ENCODE assay signal across 8 cellular contexts in the genomic region with DNA sequence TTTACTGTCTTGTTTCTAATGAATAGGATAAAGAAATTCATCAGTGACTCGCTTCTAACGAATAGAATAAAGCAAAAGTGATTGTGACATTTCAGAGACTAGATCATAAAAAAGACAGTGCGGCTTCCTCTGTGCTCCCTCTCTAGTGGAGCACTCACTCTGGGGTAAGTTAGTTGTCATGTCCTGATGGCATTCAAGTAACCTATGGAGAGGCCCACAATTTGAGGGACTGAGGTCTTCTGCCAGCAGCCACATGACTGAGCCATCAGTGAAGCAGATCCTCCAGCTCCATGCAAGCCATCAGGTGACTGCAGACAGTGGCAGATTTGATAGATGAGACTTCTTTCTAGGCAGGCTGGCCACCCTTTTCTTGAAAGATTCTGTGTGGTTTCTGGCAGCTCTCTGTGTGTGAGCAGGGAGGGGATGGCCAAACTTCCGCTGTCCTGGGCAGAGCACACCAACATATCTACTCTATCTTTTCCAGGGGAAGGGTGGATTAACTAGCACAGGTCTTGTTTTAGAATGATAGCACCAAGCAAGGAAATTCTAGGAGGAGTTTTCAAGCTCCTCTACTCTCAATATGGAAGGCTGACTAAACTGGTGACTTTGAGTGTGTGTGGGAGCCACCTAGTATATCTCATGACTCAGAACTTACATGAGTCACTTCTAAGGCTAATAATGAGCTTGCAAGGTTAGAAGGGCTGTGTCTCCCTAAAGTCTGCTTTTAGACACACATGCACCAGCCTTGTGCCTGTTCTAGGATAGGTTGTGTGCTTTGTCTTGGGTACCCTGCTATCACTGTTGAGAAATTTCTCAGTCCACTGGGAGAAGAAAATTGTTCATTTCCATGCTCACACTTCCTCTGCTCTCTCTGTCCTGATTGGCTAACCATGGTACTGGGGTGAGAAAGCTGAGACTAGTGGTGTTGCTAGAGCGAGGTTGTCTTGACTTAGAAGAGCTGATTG.
DNase-seq lines count a peak whose midpoint lies in the region; ATAC-seq and TF ChIP-seq lines count a peak whose summit lies in the region.

No MANE protein-coding gene starts in this region.

- DNase-seq in Caki2 (ENCODE audit: low read depth) (peak; percentile 65), skeletal muscle cell (ENCODE audit: low read depth) (peak; percentile 51), DMS 273 treated with DMSO at 0.1 percent for 48 hours (lab: John Stamatoyannopoulos, UW) (no peak), sigmoid colon (no peak), G401 (ENCODE audit: low spot score) (no peak)
- peak; percentile 18 to 26 for DNase-seq in activated T-cell treated with anti-CD3 and anti-CD28 coated beads, Interleukin-2, amount 50 U/mL, for 72 hours

- H3K4me3 ChIP-seq in skeletal muscle cell (ENCODE audit: low read depth, low read length) (no peak overlapping the region), sigmoid colon (no peak overlapping the region)

- H3K4me1 ChIP-seq in sigmoid colon = no peaks in the 10 kb centered on the region

- TF ChIP-seq EP300 in sigmoid colon (IDR thresholded peaks at IDR 0.05) = no peak

- H3K36me3 Mint-ChIP-seq in activated T-cell treated with anti-CD3 and anti-CD28 coated beads, Interleukin-2, amount 50 U/mL, for 72 hours (ENCODE audit: insufficient read depth in 2 of 2) = peaks cover 6 to 8% of the 10 kb centered on the region in 2 donors

- peaks cover 44% of the 10 kb centered on the region for H3K4me1 Mint-ChIP-seq in activated T-cell treated with anti-CD3 and anti-CD28 coated beads, Interleukin-2, amount 50 U/mL, for 72 hours (ENCODE audit: low read depth)

- peaks cover 26% of the 10 kb centered on the region for H3K27me3 Mint-ChIP-seq in activated T-cell treated with anti-CD3 and anti-CD28 coated beads, Interleukin-2, amount 50 U/mL, for 72 hours (ENCODE audit: low read depth)

- TF ChIP-seq POLR2A in sigmoid colon (IDR thresholded peaks at IDR 0.05) = no peak

- 81 to 89% methylated on average over 5 of the region's 5 CpGs for WGBS in sigmoid colon, 2 donors

- in situ Hi-C loops in Caki2 (cut with HindIII; ENCODE audit: low pct_unique_long_range_greater_than_20kb, low sequenced_read_pairs) = no loop called here
- in situ Hi-C loops in G401 (cut with HindIII; ENCODE audit: low sequenced_read_pairs) = no loop called here

- no peaks in the 10 kb centered on the region for H3K36me3 ChIP-seq in sigmoid colon

- no peaks in the 10 kb centered on the region for H3K27me3 ChIP-seq in sigmoid colon

- H3K4me3 Mint-ChIP-seq in activated T-cell treated with anti-CD3 and anti-CD28 coated beads, Interleukin-2, amount 50 U/mL, for 72 hours = peak overlapping the region; percentile 11 to 35

- H3K27ac Mint-ChIP-seq in activated T-cell treated with anti-CD3 and anti-CD28 coated beads, Interleukin-2, amount 50 U/mL, for 72 hours = no peak overlapping the region

- intact Hi-C loops in sigmoid colon (cut with DNase I) = no loop called here

- H3K9me3 Mint-ChIP-seq in activated T-cell treated with anti-CD3 and anti-CD28 coated beads, Interleukin-2, amount 50 U/mL, for 72 hours = peaks cover 3 to 6% of the 10 kb centered on the region in 2 donors

- no peak for TF ChIP-seq CTCF in sigmoid colon (IDR thresholded peaks at IDR 0.05)

- H3K27ac ChIP-seq in sigmoid colon = no peak overlapping the region

- H3K9me3 ChIP-seq in sigmoid colon = no peaks in the 10 kb centered on the region

- ATAC-seq in GM19452 (IDR thresholded peaks at IDR 0.05; ENCODE audit: unreplicated experiment) (peak; percentile 88), HG03378 (IDR thresholded peaks at IDR 0.05; ENCODE audit: unreplicated experiment) (peak; percentile 93)
- ATAC-seq in activated T-cell treated with anti-CD3 and anti-CD28 coated beads, Interleukin-2, amount 50 U/mL, for 72 hours (replicated peaks in 1 of 2) = peak; percentile 85 to 87

Comparison
In these comparisons a context has a peak if more than half of its experiments do, and no peak if none do; other contexts are left out.
1. DNase-seq: peak in Caki2 (single experiment), activated T-cell treated with anti-CD3 and anti-CD28 coated beads, Interleukin-2, amount 50 U/mL, for 72 hours (2 of 2) and skeletal muscle cell (single experiment); none in DMS 273 treated with DMSO at 0.1 percent for 48 hours (single experiment), sigmoid colon (single experiment) and G401 (single experiment).
2. Peak in every context shown above with its lines, with median percentiles within 50 percentile points of each other: ATAC-seq.